16 cellular contexts compared by ENCODE assay signal in genomic region chr3:115912372-115912771, GRCh38.
DNase-seq lines count a peak whose midpoint lies in the region; ATAC-seq and TF ChIP-seq lines count a peak whose summit lies in the region.
"Had no signal": no experiment of that assay in that cellular context is flagged by ENCODE, and none has a peak within 500 bp of the region (broad histone marks: within the 10 kb centered on the region; RNA-seq: fewer than 3 reads in every experiment).

No MANE protein-coding gene starts in this region.

- intact Hi-C loops in colonic mucosa (cut with DNase I) = no loop called here

- no peaks in the 10 kb centered on the region for H3K79me2 ChIP-seq in GM23248 (ENCODE audit: insufficient read depth)

- H3K4me1 ChIP-seq in GM23248 (ENCODE audit: insufficient read depth) = no peaks in the 10 kb centered on the region
- no peaks in the 10 kb centered on the region for H3K4me1 ChIP-seq in colonic mucosa
- no peaks in the 10 kb centered on the region for H3K4me1 ChIP-seq in right atrium auricular region
- H3K4me1 ChIP-seq: right lobe of liver had no signal

- H3K9me2 ChIP-seq in GM23248 (ENCODE audit: insufficient read depth) = no peaks in the 10 kb centered on the region

- TF ChIP-seq CTCF in colonic mucosa (IDR thresholded peaks at IDR 0.05) (no peak), right atrium auricular region (IDR thresholded peaks at IDR 0.05) (no peak)

- H3K4me2 ChIP-seq in GM23248 (ENCODE audit: unreplicated experiment) = no peak overlapping the region

- H3K27me3 ChIP-seq in GM23248 (replicated peaks; ENCODE audit: insufficient read depth) (0 out of 2 replicates have a peak, but pooled peaks cover 6% of the 10 kb centered on the region), colonic mucosa (no peaks in the 10 kb centered on the region), right atrium auricular region (no peaks in the 10 kb centered on the region)
- H3K27me3 ChIP-seq: right lobe of liver had no signal

- H3K9ac ChIP-seq in GM23248 = no peak overlapping the region
- no peak overlapping the region for H3K9ac ChIP-seq in colonic mucosa (ENCODE audit: low read depth in 2 of 2, low read length in 2 of 2)

- H3K27ac ChIP-seq in GM23248 (no peak overlapping the region), colonic mucosa (no peak overlapping the region), right atrium auricular region (no peak overlapping the region)
- H3K27ac ChIP-seq: right lobe of liver, WERI-Rb-1 had no signal

- H4K20me1 ChIP-seq in GM23248 (ENCODE audit: insufficient read depth) = no peaks in the 10 kb centered on the region

- H3K9me3 ChIP-seq in GM23248 (ENCODE audit: low read depth) (no peaks in the 10 kb centered on the region), colonic mucosa (no peaks in the 10 kb centered on the region), right atrium auricular region (no peaks in the 10 kb centered on the region)
- H3K9me3 ChIP-seq: right lobe of liver had no signal

- H3K4me3 ChIP-seq in GM23248 = no peak overlapping the region
- no peak overlapping the region for H3K4me3 ChIP-seq in colonic mucosa
- no peak overlapping the region for H3K4me3 ChIP-seq in right atrium auricular region
- H3K4me3 ChIP-seq: right lobe of liver had no signal

- no peaks in the 10 kb centered on the region for H3F3A ChIP-seq in GM23248 (ENCODE audit: insufficient read depth)

- no peak overlapping the region for H2AFZ ChIP-seq in GM23248

- in situ Hi-C loops in GM23248 (cut with MboI) = no loop called here

- WGBS in GM23248 (ENCODE audit: low coverage in 1 of 2, low lambda C conversion rate in 2 of 2, missing lambda C conversion rate in 2 of 2), 2 experiments = 25 to 33% methylated on average over 2 of the region's 2 CpGs

- H3K36me3 ChIP-seq in GM23248 (ENCODE audit: low read depth) (no peaks in the 10 kb centered on the region), colonic mucosa (no peaks in the 10 kb centered on the region), right atrium auricular region (no peaks in the 10 kb centered on the region)
- H3K36me3 ChIP-seq: right lobe of liver, WERI-Rb-1 had no signal

- no peak for ATAC-seq in GM21529 (IDR thresholded peaks at IDR 0.05; ENCODE audit: unreplicated experiment)
- ATAC-seq in esophagus mucosa = no peak

- DNase-seq in GM23248 = peak; percentile 31
- DNase-seq in colonic mucosa = peak; percentile 22
- peak; percentile 59 for DNase-seq in right atrium auricular region (ENCODE audit: low spot score)
- DNase-seq in putamen (ENCODE audit: low spot score) = peak; percentile 9
- no peak for DNase-seq in NCI-H1694 treated with DMSO at 0.1 percent for 48 hours (lab: John Stamatoyannopoulos, UW)
- no peak for DNase-seq in stimulated activated CD4-positive, alpha-beta T cell treated with anti-CD3 and anti-CD28 coated beads, Interleukin-4, amount 100 ng/mL, for 4 hours
- DNase-seq: activated CD4-positive, alpha-beta memory T cell treated with anti-CD3 and anti-CD28 coated beads for 36 hours; activated naive CD4-positive, alpha-beta T cell treated with anti-CD3 and anti-CD28 coated beads for 36 hours; dermis blood vessel endothelial cell; H9; NCI-H187; NCI-H510A; WERI-Rb-1 had no signal

Comparison
In these comparisons a context has a peak if more than half of its experiments do, and no peak if none do; other contexts are left out.
1. DNase-seq: peak in GM23248 (single experiment), colonic mucosa (single experiment), right atrium auricular region (single experiment) and putamen (single experiment); none in NCI-H1694 treated with DMSO at 0.1 percent for 48 hours (single experiment) and stimulated activated CD4-positive, alpha-beta T cell treated with anti-CD3 and anti-CD28 coated beads, Interleukin-4, amount 100 ng/mL, for 4 hours (0 of 2).